ENCODE assay signal across 9 cellular contexts in the genomic region with DNA sequence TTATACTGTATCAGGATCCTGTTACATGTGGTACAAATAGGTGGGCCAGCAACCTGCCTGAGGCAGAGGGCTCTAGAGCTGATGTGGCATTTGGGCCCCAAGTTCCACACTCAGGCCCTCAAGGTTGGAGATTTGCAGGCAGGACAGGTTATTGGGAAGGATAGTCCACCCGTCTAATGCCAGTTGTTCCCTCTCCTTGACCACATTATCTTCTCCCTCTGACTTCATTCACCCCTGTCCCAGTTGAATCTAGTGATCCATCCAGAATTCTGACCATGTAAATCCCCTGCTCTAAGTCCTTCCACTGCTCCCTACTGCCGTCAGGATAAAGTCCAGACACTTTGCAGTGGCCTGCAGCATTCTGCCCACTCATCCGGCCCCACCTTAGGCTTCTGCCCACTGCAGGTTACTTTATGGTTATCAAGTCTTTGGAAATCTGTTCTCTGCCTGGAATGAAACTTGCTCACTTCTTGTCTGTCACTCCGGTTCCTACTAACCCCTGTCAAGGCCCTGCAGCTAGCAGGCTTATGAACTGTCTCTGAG. TPM values are rescaled to one million over a fixed set of nuclear protein-coding genes. Genes with fewer than 3 reads are reported as not detected.
DNase-seq lines count a peak whose midpoint lies in the region; ATAC-seq and TF ChIP-seq lines count a peak whose summit lies in the region.
"Had no signal": no experiment of that assay in that cellular context is flagged by ENCODE, and none has a peak within 500 bp of the region (broad histone marks: within the 10 kb centered on the region; RNA-seq: fewer than 3 reads in every experiment).

No MANE protein-coding gene starts in this region.

- H3K9me2 ChIP-seq in neural cell (ENCODE audit: insufficient read depth, low read length) = no peaks in the 10 kb centered on the region

- H3K4me1 ChIP-seq in ovary (ENCODE audit: insufficient read depth) = peaks cover 13% of the 10 kb centered on the region

- H3K27ac ChIP-seq in cingulate gyrus (ENCODE audit: low read depth, low read length) (peak overlapping the region; percentile 100), neural cell (ENCODE audit: low read length) (peak overlapping the region; percentile 96), ovary (peak overlapping the region in 1 of 2 donors; percentile 97)

- no peak for ATAC-seq in stimulated activated naive CD8-positive, alpha-beta T cell treated with anti-CD3 and anti-CD28 coated beads, Interleukin-15, Interleukin-2, amounts not matched to agents 100 U/mL and 50 U/mL, for 24 hours
- no peak for ATAC-seq in HG03196 (IDR thresholded peaks at IDR 0.05; ENCODE audit: unreplicated experiment)

- no peak overlapping the region for H2AFZ ChIP-seq in neural cell (ENCODE audit: low read depth, low read length)

- H3K36me3 ChIP-seq in neural cell (ENCODE audit: insufficient read depth, low read length) = no peaks in the 10 kb centered on the region
- no peaks in the 10 kb centered on the region for H3K36me3 ChIP-seq in ovary

- peaks cover 9% of the 10 kb centered on the region for H3F3A ChIP-seq in neural cell (ENCODE audit: insufficient read depth, low read length, poor library complexity, severe bottlenecking)

- no peaks in the 10 kb centered on the region for H3K27me3 ChIP-seq in neural cell (ENCODE audit: insufficient read depth, low read depth, low read length)
- H3K27me3 ChIP-seq in ovary = no peaks in the 10 kb centered on the region

- peak overlapping the region; percentile 89 for H3K9ac ChIP-seq in neural cell (ENCODE audit: low read length)

- no peaks in the 10 kb centered on the region for H3K27me3 Mint-ChIP-seq in stimulated activated naive CD8-positive, alpha-beta T cell treated with anti-CD3 and anti-CD28 coated beads, Interleukin-15, Interleukin-2, amounts not matched to agents 100 ng/mL and 50 ng/mL, for 24 hours

- H3K27ac Mint-ChIP-seq in stimulated activated naive CD8-positive, alpha-beta T cell treated with anti-CD3 and anti-CD28 coated beads, Interleukin-15, Interleukin-2, amounts not matched to agents 100 ng/mL and 50 ng/mL, for 24 hours = peak overlapping the region; percentile 85

- intact Hi-C loops in ovary (cut with DNase I) = loop anchor here in 1 of 4 donors (10.0 kb wide), 1 partner anchor 151 kb away; a partner anchor contains a TSS

- H3K4me3 ChIP-seq in neural cell (ENCODE audit: low read length) = no peak overlapping the region
- no peak overlapping the region for H3K4me3 ChIP-seq in ovary

- H3K4me1 Mint-ChIP-seq in stimulated activated naive CD8-positive, alpha-beta T cell treated with anti-CD3 and anti-CD28 coated beads, Interleukin-15, Interleukin-2, amounts not matched to agents 100 ng/mL and 50 ng/mL, for 24 hours (ENCODE audit: low read depth) = peaks cover 71% of the 10 kb centered on the region

- peaks cover 6% of the 10 kb centered on the region for H3K79me2 ChIP-seq in neural cell (replicated peaks; ENCODE audit: insufficient read depth, low read length)

- peaks cover 18% of the 10 kb centered on the region for H3K36me3 Mint-ChIP-seq in stimulated activated naive CD8-positive, alpha-beta T cell treated with anti-CD3 and anti-CD28 coated beads, Interleukin-15, Interleukin-2, amounts not matched to agents 100 ng/mL and 50 ng/mL, for 24 hours (ENCODE audit: low read depth)

- DNase-seq in stimulated activated naive CD8-positive, alpha-beta T cell treated with anti-CD3 and anti-CD28 coated beads, Interleukin-15, Interleukin-2, amounts not matched to agents 100 U/mL and 50 U/mL, for 24 hours = no peak
- DNase-seq in ovary (no peak), GM19240 (ENCODE audit: insufficient read length, low spot score) (no peak), RPMI8226 (no peak)
- DNase-seq: NCI-H345 had no signal

- H3K4me3 Mint-ChIP-seq in stimulated activated naive CD8-positive, alpha-beta T cell treated with anti-CD3 and anti-CD28 coated beads, Interleukin-15, Interleukin-2, amounts not matched to agents 100 ng/mL and 50 ng/mL, for 24 hours = peak overlapping the region; percentile 25

- WGBS in ovary, 3 donors = 89 to 94% (median 94%) methylated on average over 4 of the region's 4 CpGs

- no peaks in the 10 kb centered on the region for H3K9me3 ChIP-seq in neural cell (ENCODE audit: low read length)
- no peaks in the 10 kb centered on the region for H3K9me3 ChIP-seq in ovary

- H3K9me3 Mint-ChIP-seq in stimulated activated naive CD8-positive, alpha-beta T cell treated with anti-CD3 and anti-CD28 coated beads, Interleukin-15, Interleukin-2, amounts not matched to agents 100 ng/mL and 50 ng/mL, for 24 hours = no peaks in the 10 kb centered on the region

- H3K4me2 ChIP-seq in neural cell (ENCODE audit: low read length) = no peak overlapping the region

- no peak for TF ChIP-seq POLR2A in ovary (IDR thresholded peaks at IDR 0.05)

- H4K20me1 ChIP-seq in neural cell (ENCODE audit: insufficient read depth) = no peaks in the 10 kb centered on the region

- TF ChIP-seq EP300 in neural cell (conservative IDR thresholded peaks at IDR 0.05; ENCODE audit: poor library complexity, severe bottlenecking) (no peak), ovary (IDR thresholded peaks at IDR 0.05) (no peak)

- no peak for TF ChIP-seq RAD21 in neural cell (conservative IDR thresholded peaks at IDR 0.05)

- TF ChIP-seq CTCF in neural cell (IDR thresholded peaks at IDR 0.05; ENCODE audit: poor library complexity, severe bottlenecking) (no peak), ovary (IDR thresholded peaks at IDR 0.05) (no peak)

TF ChIP-seq in neural cell, 6 proteins besides CTCF, POLR2A, EP300 and RAD21:
- TF ChIP-seq POLR2AphosphoS5 (IDR thresholded peaks at IDR 0.05) (no peak), SMC3 (conservative IDR thresholded peaks at IDR 0.05; ENCODE audit: poor library complexity) (no peak), TAF1 (IDR thresholded peaks at IDR 0.05; ENCODE audit: low read depth) (no peak), MXI1 (conservative IDR thresholded peaks at IDR 0.05; ENCODE audit: poor library complexity, severe bottlenecking) (no peak), EZH2 (IDR thresholded peaks at IDR 0.05; ENCODE audit: borderline replicate concordance, insufficient read depth, low read length, poor library complexity, severe bottlenecking) (no peak)
- TF ChIP-seq, protein P1, sequence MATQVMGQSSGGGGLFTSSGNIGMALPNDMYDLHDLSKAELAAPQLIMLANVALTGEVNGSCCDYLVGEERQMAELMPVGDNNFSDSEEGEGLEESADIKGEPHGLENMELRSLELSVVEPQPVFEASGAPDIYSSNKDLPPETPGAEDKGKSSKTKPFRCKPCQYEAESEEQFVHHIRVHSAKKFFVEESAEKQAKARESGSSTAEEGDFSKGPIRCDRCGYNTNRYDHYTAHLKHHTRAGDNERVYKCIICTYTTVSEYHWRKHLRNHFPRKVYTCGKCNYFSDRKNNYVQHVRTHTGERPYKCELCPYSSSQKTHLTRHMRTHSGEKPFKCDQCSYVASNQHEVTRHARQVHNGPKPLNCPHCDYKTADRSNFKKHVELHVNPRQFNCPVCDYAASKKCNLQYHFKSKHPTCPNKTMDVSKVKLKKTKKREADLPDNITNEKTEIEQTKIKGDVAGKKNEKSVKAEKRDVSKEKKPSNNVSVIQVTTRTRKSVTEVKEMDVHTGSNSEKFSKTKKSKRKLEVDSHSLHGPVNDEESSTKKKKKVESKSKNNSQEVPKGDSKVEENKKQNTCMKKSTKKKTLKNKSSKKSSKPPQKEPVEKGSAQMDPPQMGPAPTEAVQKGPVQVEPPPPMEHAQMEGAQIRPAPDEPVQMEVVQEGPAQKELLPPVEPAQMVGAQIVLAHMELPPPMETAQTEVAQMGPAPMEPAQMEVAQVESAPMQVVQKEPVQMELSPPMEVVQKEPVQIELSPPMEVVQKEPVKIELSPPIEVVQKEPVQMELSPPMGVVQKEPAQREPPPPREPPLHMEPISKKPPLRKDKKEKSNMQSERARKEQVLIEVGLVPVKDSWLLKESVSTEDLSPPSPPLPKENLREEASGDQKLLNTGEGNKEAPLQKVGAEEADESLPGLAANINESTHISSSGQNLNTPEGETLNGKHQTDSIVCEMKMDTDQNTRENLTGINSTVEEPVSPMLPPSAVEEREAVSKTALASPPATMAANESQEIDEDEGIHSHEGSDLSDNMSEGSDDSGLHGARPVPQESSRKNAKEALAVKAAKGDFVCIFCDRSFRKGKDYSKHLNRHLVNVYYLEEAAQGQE (IDR thresholded peaks at IDR 0.05; ENCODE audit: borderline replicate concordance) = no peak

RNA-seq across cellular contexts. Expression of a gene that starts 1.9 kb away (rescaled TPM):
- polyA plus RNA-seq in neural cell (5.6 and 6.2 TPM in 2 replicates), ovary (10 to 100 TPM; 12.5 to 32.2 TPM)
- 33.1 and 35.8 TPM in 2 replicates for polyA minus RNA-seq in neural cell
- 10 to 100 TPM; 32.4 to 77.1 (median 48.2) TPM for total RNA-seq in ovary
